13 cellular contexts compared by ENCODE assay signal in the genomic region with DNA sequence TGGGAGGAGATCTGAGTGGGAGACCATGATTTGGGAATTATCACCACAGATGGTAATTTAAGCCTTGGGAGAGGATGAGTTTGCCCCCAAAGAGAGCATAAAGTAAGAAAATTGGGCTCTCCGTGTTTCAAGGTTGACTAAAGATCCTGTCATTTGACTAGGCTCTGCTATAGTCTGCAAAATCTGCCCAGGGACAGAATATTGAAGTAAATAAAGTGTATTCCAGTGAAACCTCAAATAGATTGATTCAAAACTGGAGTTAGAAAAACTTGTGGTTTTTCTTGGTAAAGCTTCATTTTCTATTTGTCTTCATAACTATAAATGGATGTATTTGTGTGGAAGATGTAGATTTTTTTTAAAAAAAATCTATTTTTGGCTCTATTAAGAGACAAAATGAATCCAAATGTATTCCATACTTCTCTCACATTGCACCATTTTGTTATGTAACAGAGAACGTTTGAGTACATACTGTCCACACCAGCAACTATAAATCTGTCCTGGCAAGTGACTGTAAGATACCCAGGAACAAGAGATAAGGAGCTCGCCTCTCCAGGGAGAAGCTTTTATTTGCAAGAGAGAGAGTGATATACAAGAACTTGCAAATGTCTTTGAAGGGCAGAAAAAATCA.
DNase-seq lines count a peak whose midpoint lies in the region; ATAC-seq and TF ChIP-seq lines count a peak whose summit lies in the region.
"Had no signal": no experiment of that assay in that cellular context is flagged by ENCODE, and none has a peak within 500 bp of the region (broad histone marks: within the 10 kb centered on the region; RNA-seq: fewer than 3 reads in every experiment).

No MANE protein-coding gene starts in this region.

- TF ChIP-seq CTCF in mammary epithelial cell (conservative IDR thresholded peaks at IDR 0.05 in 1 of 2, IDR thresholded peaks at IDR 0.05 in 1 of 2; ENCODE audit: extremely low read depth in 1 of 2, insufficient read depth in 1 of 2, low read depth in 1 of 2, low read length in 2 of 2) = no peak
- TF ChIP-seq CTCF in gastrocnemius medialis (IDR thresholded peaks at IDR 0.05 in 4 of 5, conservative IDR thresholded peaks at IDR 0.05 in 1 of 5) = no peak

- H3K36me3 ChIP-seq in mammary epithelial cell (ENCODE audit: insufficient read depth, low read length) = peaks cover 27% of the 10 kb centered on the region
- H3K36me3 ChIP-seq in gastrocnemius medialis = no peaks in the 10 kb centered on the region
- H3K36me3 ChIP-seq: right lobe of liver had no signal

- CTCF ChIA-PET in mammary epithelial cell (lab: Charles Lee; ENCODE audit: low non-redundant PET) = no interaction called here

- H3K4me1 ChIP-seq in mammary epithelial cell (ENCODE audit: insufficient read depth, low read length) (peaks cover 85% of the 10 kb centered on the region), gastrocnemius medialis (peaks cover 75 to 79% of the 10 kb centered on the region in 2 donors)

- WGBS in mammary epithelial cell (ENCODE audit: low coverage, missing lambda C conversion rate) = 56% methylated on average over 3 of the region's 3 CpGs

- H4K20me1 ChIP-seq in mammary epithelial cell (ENCODE audit: insufficient read depth, low read length) = no peaks in the 10 kb centered on the region

- H3K79me2 ChIP-seq in mammary epithelial cell (ENCODE audit: insufficient read depth, low read length) = peaks cover 100% of the 10 kb centered on the region

- peak overlapping the region; percentile 8 for H3K27ac ChIP-seq in mammary epithelial cell (ENCODE audit: insufficient read depth, low read depth, low read length)
- peak overlapping the region; percentile 71 to 87 (median 76) for H3K27ac ChIP-seq in gastrocnemius medialis
- H3K27ac ChIP-seq: right lobe of liver had no signal

- H3K4me2 ChIP-seq in mammary epithelial cell (ENCODE audit: insufficient read depth, low read depth, low read length) = peak overlapping the region; percentile 15

- intact Hi-C loops in mammary epithelial cell (cut with micrococcal nuclease) (loop anchor here (10.0 kb wide), 1 partner anchor 355 kb away; a partner anchor contains a TSS), gastrocnemius medialis (cut with DNase I; ENCODE audit: low total_unique reads) (no loop called here)

- in situ Hi-C loops in mammary epithelial cell (cut with MboI; ENCODE audit: low sequenced_read_pairs in 2 of 2) = loop anchor here in 1 of 2 donors (10.0 to 25.0 kb wide), 2 partner anchors 115 to 253 kb away; no protein-coding TSS in a partner anchor
- in situ Hi-C loops in gastrocnemius medialis (cut with MboI; ENCODE audit: low sequenced_read_pairs in 4 of 4) = loop anchor here in 1 of 4 donors (10.0 kb wide), 1 partner anchor 125 kb away; no protein-coding TSS in a partner anchor

- no peak overlapping the region for H3K4me3 ChIP-seq in mammary epithelial cell (replicated peaks in 1 of 3; ENCODE audit: insufficient read depth in 1 of 3, low read depth in 2 of 3, low read length in 3 of 3)
- no peak overlapping the region for H3K4me3 ChIP-seq in gastrocnemius medialis
- H3K4me3 ChIP-seq: right lobe of liver had no signal

- peak; percentile 37 for DNase-seq in LHCN-M2 (ENCODE audit: low read depth)
- no peak for DNase-seq in mammary epithelial cell
- DNase-seq in inferior parietal cortex (ENCODE audit: extremely low spot score) = peak; percentile 74
- DNase-seq in gastrocnemius medialis = no peak
- DNase-seq in NCI-H1694 (lab: John Stamatoyannopoulos, UW) = no peak
- DNase-seq in SW480 (ENCODE audit: low spot score) = no peak
- DNase-seq: activated CD4-positive, alpha-beta T cell treated with anti-CD3 and anti-CD28 coated beads for 4 hours; activated gamma-delta T cell; H9; NCI-H187; right lobe of liver had no signal

- no peak overlapping the region for H3K9ac ChIP-seq in mammary epithelial cell (ENCODE audit: insufficient read depth, low read length)

- ATAC-seq in gastrocnemius medialis (peak; percentile 81 to 83), HG03342 (IDR thresholded peaks at IDR 0.05; ENCODE audit: unreplicated experiment) (no peak), GM19324 (IDR thresholded peaks at IDR 0.05; ENCODE audit: low FRiP score, unreplicated experiment) (no peak)

- TF ChIP-seq POLR2A in gastrocnemius medialis (IDR thresholded peaks at IDR 0.05) = no peak

- dilution Hi-C loops in mammary epithelial cell (cut with HindIII; ENCODE audit: low sequenced_read_pairs) = loop anchor here (5.0 kb wide), 1 partner anchor 53 kb away; no protein-coding TSS in a partner anchor

- H3K9me3 ChIP-seq in mammary epithelial cell (replicated peaks; ENCODE audit: insufficient read depth, low read length) (no peaks in the 10 kb centered on the region), gastrocnemius medialis (no peaks in the 10 kb centered on the region)
- H3K9me3 ChIP-seq: right lobe of liver had no signal

- no peak overlapping the region for H2AFZ ChIP-seq in mammary epithelial cell (ENCODE audit: low read depth, low read length)

- no TSS peak for BruUV-seq in mammary epithelial cell (replicated peaks; lab: Mats Ljungman, UMichigan)

- no peaks in the 10 kb centered on the region for H3K27me3 ChIP-seq in mammary epithelial cell (ENCODE audit: insufficient read depth, low read length)
- H3K27me3 ChIP-seq in gastrocnemius medialis = no peaks in the 10 kb centered on the region
- H3K27me3 ChIP-seq: right lobe of liver had no signal

Comparison
In these comparisons a context has a peak if more than half of its experiments do, and no peak if none do; other contexts are left out.
1. DNase-seq: peak in LHCN-M2 (single experiment) and inferior parietal cortex (single experiment); none in mammary epithelial cell (single experiment), gastrocnemius medialis (0 of 2), NCI-H1694 (single experiment) and SW480 (single experiment).
2. ATAC-seq: peak in gastrocnemius medialis (2 of 2); none in HG03342 (single experiment) and GM19324 (single experiment).